Comparison of ENCODE assay signal across 17 cellular contexts in the genomic region with DNA sequence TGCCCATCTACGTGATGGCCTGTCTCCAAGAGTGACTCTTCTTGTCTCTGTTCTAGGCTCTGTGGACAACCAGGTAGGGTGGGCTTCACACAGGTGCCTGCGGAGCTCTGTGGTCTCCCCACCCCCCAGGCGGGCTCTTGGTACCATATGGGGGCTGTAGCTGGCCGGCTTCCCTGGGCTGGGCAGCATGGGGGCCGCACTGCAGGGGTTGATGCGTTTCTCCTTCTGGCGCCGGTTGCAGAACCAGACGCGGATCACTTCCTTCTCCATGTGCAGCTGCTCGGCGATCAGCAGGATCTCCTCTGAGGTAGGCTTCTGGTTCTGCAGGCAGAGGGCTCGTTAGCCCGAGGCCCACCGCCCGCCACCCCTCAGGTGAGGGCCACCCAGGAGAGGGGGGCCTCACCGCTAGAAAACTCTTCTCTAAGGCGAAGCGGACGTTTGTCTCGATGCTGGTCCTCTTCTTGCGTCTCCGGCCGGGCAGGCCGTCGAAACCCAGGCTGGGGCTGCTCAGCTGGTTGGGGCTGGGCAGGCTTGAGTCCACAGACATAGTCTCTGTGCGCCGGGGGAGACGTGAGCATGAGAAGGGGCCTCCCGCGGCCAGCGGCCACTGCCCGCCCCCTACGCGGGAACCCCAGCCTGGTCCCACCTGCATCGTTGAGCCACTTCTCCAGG. TPM values are rescaled to one million over a fixed set of nuclear protein-coding genes. Genes with fewer than 3 reads are reported as not detected.
A peak's percentile ranks its signal among the peaks of the same experiment; 100 is the strongest.
DNase-seq lines count a peak whose midpoint lies in the region; ATAC-seq and TF ChIP-seq lines count a peak whose summit lies in the region.
"Had no signal": no experiment of that assay in that cellular context is flagged by ENCODE, and none has a peak within 500 bp of the region (broad histone marks: within the 10 kb centered on the region; RNA-seq: fewer than 3 reads in every experiment).

No MANE protein-coding gene starts in this region.

- CTCF ChIA-PET in WTC11 (lab: Charles Lee) = interaction anchor here (0.5 to 1.9 kb wide), 19 partner anchors 10 to 333 kb away, joined by 3 to 13 read pairs (median 4); a partner anchor contains a TSS

- H3K36me3 Mint-ChIP-seq in WTC11 = no peaks in the 10 kb centered on the region

- H3K4me1 Mint-ChIP-seq in WTC11 = peaks cover 18% of the 10 kb centered on the region

- H3K4me3 Mint-ChIP-seq in WTC11 = peak overlapping the region; percentile 22; the same call in 1 of the 2 replicates

- H3K9me3 ChIP-seq in iPS-20b (ENCODE audit: insufficient read depth, low read depth, low read length) = no peaks in the 10 kb centered on the region
- no peaks in the 10 kb centered on the region for H3K9me3 ChIP-seq in sigmoid colon
- H3K9me3 ChIP-seq: A549, BLaER1 had no signal

- no peaks in the 10 kb centered on the region for H3K9me3 Mint-ChIP-seq in WTC11

- DNase-seq in ELF-1 (ENCODE audit: low read depth, low spot score) (peak; percentile 17), WTC11 (ENCODE audit: low spot score) (no peak), sigmoid colon (no peak), NCI-H345 (lab: John Stamatoyannopoulos, UW) (no peak), HT-29 (ENCODE audit: low spot score) (no peak)
- DNase-seq: NCI-H1105 treated with DMSO at 0.1 percent for 48 hours; NCI-H1694; NCI-H510A; NCI-H748 treated with DMSO at 0.1 percent for 48 hours; NK-92 treated with Interleukin-12 subunit alpha and Interleukin-12 subunit beta, amount 100 ng/mL, for 24 hours had no signal

- no peak overlapping the region for H3K27ac ChIP-seq in iPS-20b (ENCODE audit: low read length)
- H3K27ac ChIP-seq in sigmoid colon = peak overlapping the region; percentile 71 to 82 (median 74)
- H3K27ac ChIP-seq: A549 had no signal

- 90 to 91% methylated on average over 36 of the region's 36 CpGs for whole genome bisulfite sequencing in sigmoid colon, 2 donors

- H3K4me3 ChIP-seq in iPS-20b (ENCODE audit: low read length) (peak overlapping the region; percentile 57; the same call in 1 of the 2 replicates), sigmoid colon (peak overlapping the region in 3 of 4 donors; percentile 45 to 54 (median 49))
- H3K4me3 ChIP-seq: A549, BLaER1 had no signal

- TF ChIP-seq EP300 in sigmoid colon (IDR thresholded peaks at IDR 0.05) = no peak

- peaks cover 20% of the 10 kb centered on the region for H3K27me3 Mint-ChIP-seq in WTC11 (ENCODE audit: low read depth)

- no peak for TF ChIP-seq CTCF in WTC11 (IDR thresholded peaks at IDR 0.05)
- no peak for TF ChIP-seq CTCF in sigmoid colon (IDR thresholded peaks at IDR 0.05)

- 0 out of 2 replicates have a peak, but pooled peaks have one; percentile 3 for ATAC-seq in WTC11
- no peak for ATAC-seq in HG03280 (IDR thresholded peaks at IDR 0.05; ENCODE audit: unreplicated experiment)
- no peak for ATAC-seq in HG02840 (IDR thresholded peaks at IDR 0.05; ENCODE audit: low FRiP score, unreplicated experiment)
- ATAC-seq: Right ventricle myocardium inferior had no signal

- H3K4me1 ChIP-seq in iPS-20b (ENCODE audit: insufficient read depth, low read length) (peaks cover 2% of the 10 kb centered on the region), sigmoid colon (peaks cover 0 to 38% (median 32%) of the 10 kb centered on the region in 4 donors)

- no peaks in the 10 kb centered on the region for H3K36me3 ChIP-seq in iPS-20b (ENCODE audit: insufficient read depth, low read depth, low read length)
- no peaks in the 10 kb centered on the region for H3K36me3 ChIP-seq in sigmoid colon

- H3K27me3 ChIP-seq in iPS-20b (ENCODE audit: insufficient read depth, low read length) (peaks cover 4% of the 10 kb centered on the region; the same call in 1 of the 2 replicates), sigmoid colon (no peaks in the 10 kb centered on the region)
- H3K27me3 ChIP-seq: BLaER1 had no signal

- no peak for TF ChIP-seq POLR2A in sigmoid colon (IDR thresholded peaks at IDR 0.05)

- H3K9ac ChIP-seq in iPS-20b (ENCODE audit: low read depth, low read length) = no peak overlapping the region
- H3K9ac ChIP-seq: BLaER1 had no signal

- intact Hi-C loops in sigmoid colon (cut with DNase I) = no loop called here

- H3K27ac Mint-ChIP-seq in WTC11 = no peak overlapping the region

- POLR2A ChIA-PET in WTC11 (lab: Charles Lee) = interaction anchor here (0.8 to 0.9 kb wide), 2 partner anchors 19 to 184 kb away, joined by 3 to 4 read pairs; a partner anchor contains a TSS

TF ChIP-seq in WTC11, 78 proteins besides CTCF, POLR2A, EP300 and RAD21:
- no peak for TF ChIP-seq SP1 (CRISPR knock-in tag; conservative IDR thresholded peaks at IDR 0.05)
- no peak for TF ChIP-seq MYBL2 (CRISPR knock-in tag; IDR thresholded peaks at IDR 0.05)
- TF ChIP-seq, protein P1, sequence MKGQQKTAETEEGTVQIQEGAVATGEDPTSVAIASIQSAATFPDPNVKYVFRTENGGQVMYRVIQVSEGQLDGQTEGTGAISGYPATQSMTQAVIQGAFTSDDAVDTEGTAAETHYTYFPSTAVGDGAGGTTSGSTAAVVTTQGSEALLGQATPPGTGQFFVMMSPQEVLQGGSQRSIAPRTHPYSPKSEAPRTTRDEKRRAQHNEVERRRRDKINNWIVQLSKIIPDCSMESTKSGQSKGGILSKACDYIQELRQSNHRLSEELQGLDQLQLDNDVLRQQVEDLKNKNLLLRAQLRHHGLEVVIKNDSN (CRISPR knock-in tag; IDR thresholded peaks at IDR 0.05) = no peak
- TF ChIP-seq CBFB (CRISPR knock-in tag; IDR thresholded peaks at IDR 0.05; ENCODE audit: low read depth) = no peak
- no peak for TF ChIP-seq SMAD4 (CRISPR knock-in tag; IDR thresholded peaks at IDR 0.05)
- 0 out of 2 replicates have a peak, but pooled peaks have one; percentile 15 for TF ChIP-seq ZBTB21 (CRISPR knock-in tag; IDR thresholded peaks at IDR 0.05; ENCODE audit: borderline replicate concordance)
- TF ChIP-seq CREM (CRISPR knock-in tag; IDR thresholded peaks at IDR 0.05) = no peak
- TF ChIP-seq, protein P2, sequence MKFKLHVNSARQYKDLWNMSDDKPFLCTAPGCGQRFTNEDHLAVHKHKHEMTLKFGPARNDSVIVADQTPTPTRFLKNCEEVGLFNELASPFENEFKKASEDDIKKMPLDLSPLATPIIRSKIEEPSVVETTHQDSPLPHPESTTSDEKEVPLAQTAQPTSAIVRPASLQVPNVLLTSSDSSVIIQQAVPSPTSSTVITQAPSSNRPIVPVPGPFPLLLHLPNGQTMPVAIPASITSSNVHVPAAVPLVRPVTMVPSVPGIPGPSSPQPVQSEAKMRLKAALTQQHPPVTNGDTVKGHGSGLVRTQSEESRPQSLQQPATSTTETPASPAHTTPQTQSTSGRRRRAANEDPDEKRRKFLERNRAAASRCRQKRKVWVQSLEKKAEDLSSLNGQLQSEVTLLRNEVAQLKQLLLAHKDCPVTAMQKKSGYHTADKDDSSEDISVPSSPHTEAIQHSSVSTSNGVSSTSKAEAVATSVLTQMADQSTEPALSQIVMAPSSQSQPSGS (CRISPR knock-in tag; IDR thresholded peaks at IDR 0.05; ENCODE audit: borderline replicate concordance, low read depth) = no peak
- TF ChIP-seq GRHL2 (CRISPR knock-in tag; IDR thresholded peaks at IDR 0.05; ENCODE audit: insufficient replicate concordance, severe bottlenecking) = no peak
- no peak for TF ChIP-seq OVOL2 (CRISPR knock-in tag; IDR thresholded peaks at IDR 0.05; ENCODE audit: borderline replicate concordance)
- TF ChIP-seq ZNF263 (CRISPR knock-in tag; IDR thresholded peaks at IDR 0.05; ENCODE audit: low read depth) = no peak
- TF ChIP-seq, protein P3, sequence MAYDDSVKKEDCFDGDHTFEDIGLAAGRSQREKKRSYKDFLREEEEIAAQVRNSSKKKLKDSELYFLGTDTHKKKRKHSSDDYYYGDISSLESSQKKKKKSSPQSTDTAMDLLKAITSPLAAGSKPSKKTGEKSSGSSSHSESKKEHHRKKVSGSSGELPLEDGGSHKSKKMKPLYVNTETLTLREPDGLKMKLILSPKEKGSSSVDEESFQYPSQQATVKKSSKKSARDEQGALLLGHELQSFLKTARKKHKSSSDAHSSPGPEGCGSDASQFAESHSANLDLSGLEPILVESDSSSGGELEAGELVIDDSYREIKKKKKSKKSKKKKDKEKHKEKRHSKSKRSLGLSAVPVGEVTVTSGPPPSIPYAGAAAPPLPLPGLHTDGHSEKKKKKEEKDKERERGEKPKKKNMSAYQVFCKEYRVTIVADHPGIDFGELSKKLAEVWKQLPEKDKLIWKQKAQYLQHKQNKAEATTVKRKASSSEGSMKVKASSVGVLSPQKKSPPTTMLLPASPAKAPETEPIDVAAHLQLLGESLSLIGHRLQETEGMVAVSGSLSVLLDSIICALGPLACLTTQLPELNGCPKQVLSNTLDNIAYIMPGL (CRISPR knock-in tag; IDR thresholded peaks at IDR 0.05) = 0 out of 2 replicates have a peak, but pooled peaks have one; percentile 22
- no peak for TF ChIP-seq NFYB (CRISPR knock-in tag; conservative IDR thresholded peaks at IDR 0.05; ENCODE audit: low read depth)
- TF ChIP-seq RELA (CRISPR knock-in tag; IDR thresholded peaks at IDR 0.05; ENCODE audit: borderline replicate concordance) = no peak
TF ChIP-seq in WTC11: peak in this region for 2.

RNA-seq across cellular contexts. Expression of a gene that starts 19.3 kb away (rescaled TPM):
- total RNA-seq in WTC11 (2021) (30.6 to 34.0 TPM (median 33.4 TPM) in 3 replicates), sigmoid colon (10 to 100 TPM; 12.5 to 14.6 (median 13.1) TPM)
- 1 to 10 TPM; 3.0 to 9.3 (median 5.5) TPM for polyA plus RNA-seq in sigmoid colon
- total RNA-seq in HT-29 (2014; rRNA removed; shearing (Covaris generic)) = 44.5 and 48.5 TPM in 2 replicates

RNA-seq across cellular contexts. Expression of a gene that starts 25.3 kb away (rescaled TPM):
- 52.3 to 71.3 TPM (median 66.3 TPM) in 3 replicates for total RNA-seq in WTC11 (2021)
- total RNA-seq in sigmoid colon = 10 to 100 TPM in 3 of 4 donors, 1 to 10 TPM in 1; 8.4 to 23.3 (median 13.3) TPM
- polyA plus RNA-seq in sigmoid colon = 1 to 10 TPM in 1 of 3 donors, under 1 TPM in 1, not detected in 1; under 0.01 to 2.7 TPM
- total RNA-seq in HT-29 (2014; rRNA removed; shearing (Covaris generic)) = 0.21 TPM in 1 of 2 replicates, not detected in the other
- total RNA-seq: SK-MEL-5 had no signal

RNA-seq across cellular contexts. Expression of a gene that starts 37.0 kb away (rescaled TPM):
- total RNA-seq in WTC11 (2021) = 6.0 to 7.7 TPM (median 6.6 TPM) in 3 replicates
- 1 to 10 TPM; 1.2 to 3.0 (median 2.5) TPM for total RNA-seq in sigmoid colon
- 10 to 100 TPM in 1 of 3 donors, 1 to 10 TPM in 1, under 1 TPM in 1; 0.60 to 19.0 (median 1.6) TPM for polyA plus RNA-seq in sigmoid colon
- total RNA-seq in HT-29 (2014; rRNA removed; shearing (Covaris generic)) = 0.03 and 0.44 TPM in 2 replicates
- total RNA-seq: SK-MEL-5 had no signal
